8 cellular contexts compared by ENCODE assay signal in the genomic region with DNA sequence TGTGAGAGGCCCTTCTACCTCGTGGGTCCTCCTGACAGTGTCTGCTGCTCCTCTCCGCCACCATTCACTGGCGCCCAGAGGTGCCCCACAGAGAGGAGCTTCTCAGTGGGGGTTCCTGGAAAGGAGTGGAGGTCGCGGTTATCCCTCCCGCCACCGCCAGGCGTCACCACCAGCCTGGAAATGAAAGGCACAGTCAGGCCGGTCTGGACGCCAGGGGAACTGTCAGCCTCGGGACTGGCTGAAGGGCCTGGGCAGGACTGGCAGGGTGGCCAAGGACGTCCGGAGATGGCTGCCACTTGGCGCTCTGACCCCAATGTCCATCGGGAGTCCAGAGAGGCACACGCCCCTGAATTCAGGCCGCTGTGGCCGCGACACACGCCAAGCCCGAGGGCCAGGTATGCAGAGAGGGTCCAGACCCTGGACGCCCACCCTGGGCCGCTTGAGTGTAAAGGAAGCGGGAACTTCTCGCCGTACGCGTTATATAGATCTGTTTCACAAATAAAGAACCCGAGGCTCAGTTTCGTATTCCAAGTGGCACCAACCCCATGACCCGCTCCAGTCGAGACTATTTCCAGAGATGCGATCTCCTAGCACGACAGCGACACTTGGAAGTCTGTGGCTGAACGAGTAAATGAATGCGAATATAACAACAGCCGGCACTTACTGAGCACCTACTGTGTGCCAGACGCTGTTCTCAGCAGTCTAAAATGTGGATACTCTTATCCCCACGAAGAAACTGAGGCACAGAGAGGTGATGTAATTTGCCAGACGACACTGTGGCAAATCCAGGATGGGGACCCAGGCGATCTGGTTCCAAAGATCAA. TPM values are rescaled to one million over a fixed set of nuclear protein-coding genes. Genes with fewer than 3 reads are reported as not detected.
DNase-seq lines count a peak whose midpoint lies in the region; ATAC-seq and TF ChIP-seq lines count a peak whose summit lies in the region.

No MANE protein-coding gene starts in this region.

- ATAC-seq in right lobe of liver, result peak; percentile 87 to 91 (median 90)
- ATAC-seq in GM21737 (IDR thresholded peaks at IDR 0.05; ENCODE audit: unreplicated experiment), result no peak

- H3K36me3 ChIP-seq in right lobe of liver, result no peaks in the 10 kb centered on the region

- no peaks in the 10 kb centered on the region for H3K4me1 ChIP-seq in right lobe of liver

- peak; percentile 94 for TF ChIP-seq CTCF in HFF-Myc (IDR thresholded peaks at IDR 0.05; ENCODE audit: low read depth, low read length, missing control alignments)
- peak; percentile 91 to 99 (median 94) for TF ChIP-seq CTCF in right lobe of liver (IDR thresholded peaks at IDR 0.05)

- 7% methylated on average over 32 of the region's 42 CpGs for WGBS in right lobe of liver (ENCODE audit: insufficient coverage, low coverage, low lambda C conversion rate, missing lambda C conversion rate)

- H3K4me3 ChIP-seq in HFF-Myc (replicated peaks; ENCODE audit: low read depth, low read length), result peak overlapping the region; percentile 32
- H3K4me3 ChIP-seq in right lobe of liver, result peak overlapping the region; percentile 49 to 54 (median 49)

- TF ChIP-seq POLR2A in right lobe of liver (IDR thresholded peaks at IDR 0.05), result no peak

- H3K9me3 ChIP-seq in right lobe of liver, result no peaks in the 10 kb centered on the region

- peak overlapping the region; percentile 42 to 63 (median 56) for H3K27ac ChIP-seq in right lobe of liver

- peak; percentile 50 for DNase-seq in COLO829 (ENCODE audit: low spot score)
- peak; percentile 42 for DNase-seq in HFF-Myc (ENCODE audit: extremely low read depth, low read depth)
- DNase-seq in NCI-H510A treated with DMSO at 0.1 percent for 48 hours (lab: John Stamatoyannopoulos, UW), result peak; percentile 73
- peak; percentile 79 for DNase-seq in activated CD4-positive, alpha-beta T cell treated with anti-CD3 and anti-CD28 coated beads, Interleukin-2, amount 50 U/mL, for 1 hour
- DNase-seq in dermis blood vessel endothelial cell, result peak; percentile 91
- DNase-seq in right lobe of liver, result peak; percentile 92 to 93 (median 93)
- DNase-seq in stimulated activated CD4-positive, alpha-beta T cell treated with anti-CD3 and anti-CD28 coated beads, Interleukin-2, amount 100 ng/mL, for 48 hours, result peak; percentile 89 to 91

- H3K27me3 ChIP-seq in right lobe of liver, result no peaks in the 10 kb centered on the region

- intact Hi-C loops in right lobe of liver (cut with DNase I), result no loop called here

RNA-seq across cellular contexts. Expression of a gene that starts 7.6 kb away (rescaled TPM):
- total RNA-seq in dermis blood vessel endothelial cell (3.9 and 4.0 TPM in 2 replicates), right lobe of liver (under 1 TPM in 5 of 6 experiments, not detected in 1; 0.09 to 0.43 (median 0.21) TPM)

Comparison
In these comparisons a context has a peak if more than half of its experiments do, and no peak if none do; other contexts are left out.
1. DNase-seq: peak in every context shown above with its lines; median percentile 93 in right lobe of liver; 91 in dermis blood vessel endothelial cell; 90 in stimulated activated CD4-positive, alpha-beta T cell treated with anti-CD3 and anti-CD28 coated beads, Interleukin-2, amount 100 ng/mL, for 48 hours; 79 in activated CD4-positive, alpha-beta T cell treated with anti-CD3 and anti-CD28 coated beads, Interleukin-2, amount 50 U/mL, for 1 hour; 73 in NCI-H510A treated with DMSO at 0.1 percent for 48 hours; 50 in COLO829; 42 in HFF-Myc.